Comparison of ENCODE assay signal across 8 cellular contexts in genomic region chr17:31494259-31495048, GRCh38.
DNase-seq lines count a peak whose midpoint lies in the region; ATAC-seq and TF ChIP-seq lines count a peak whose summit lies in the region.

No MANE protein-coding gene starts in this region.

- ATAC-seq in GM21423 (IDR thresholded peaks at IDR 0.05; ENCODE audit: unreplicated experiment): peak; percentile 35
- ATAC-seq in naive thymus-derived CD8-positive, alpha-beta T cell: peak; percentile 75 to 82

- H3K9me3 Mint-ChIP-seq in Calu3 (ENCODE audit: low read depth, unreplicated experiment): no peaks in the 10 kb centered on the region
- no peaks in the 10 kb centered on the region for H3K9me3 Mint-ChIP-seq in activated T-helper 1 cell treated with anti-CD3 and anti-CD28 coated beads, Interleukin-12 subunit alpha, Interleukin-12 subunit beta, Interleukin-2, Interleukin-4 antibody, amounts not matched to agents 30 ng/mL and 10 ng/mL and 1 ng/mL, durations not matched to agents 14 hours and 24 hours and 36 hours
- H3K9me3 Mint-ChIP-seq in naive thymus-derived CD8-positive, alpha-beta T cell: no peaks in the 10 kb centered on the region

- CTCF ChIA-PET in Calu3 (lab: Charles Lee): interaction anchor here (0.6 kb wide), 1 partner anchor 426 kb away, joined by 5 read pairs; no protein-coding TSS in a partner anchor

- no TSS peak for BruUV-seq in Calu3 (replicated peaks; lab: Mats Ljungman, UMichigan)

- peaks cover 3% of the 10 kb centered on the region for H3K36me3 Mint-ChIP-seq in Calu3 (ENCODE audit: insufficient read depth, unreplicated experiment)
- H3K36me3 Mint-ChIP-seq in activated T-helper 1 cell treated with anti-CD3 and anti-CD28 coated beads, Interleukin-12 subunit alpha, Interleukin-12 subunit beta, Interleukin-2, Interleukin-4 antibody, amounts not matched to agents 30 ng/mL and 10 ng/mL and 1 ng/mL, durations not matched to agents 14 hours and 24 hours and 36 hours (ENCODE audit: low read depth): peaks cover 5% of the 10 kb centered on the region
- peaks cover 0 to 3% (median 0%) of the 10 kb centered on the region in 3 donors for H3K36me3 Mint-ChIP-seq in naive thymus-derived CD8-positive, alpha-beta T cell

- TF ChIP-seq CTCF in Calu3 (IDR thresholded peaks at IDR 0.05; ENCODE audit: unreplicated experiment): no peak

- peak overlapping the region; percentile 66 for H3K27ac Mint-ChIP-seq in Calu3 (ENCODE audit: unreplicated experiment)
- H3K27ac Mint-ChIP-seq in activated T-helper 1 cell treated with anti-CD3 and anti-CD28 coated beads, Interleukin-12 subunit alpha, Interleukin-12 subunit beta, Interleukin-2, Interleukin-4 antibody, amounts not matched to agents 30 ng/mL and 10 ng/mL and 1 ng/mL, durations not matched to agents 14 hours and 24 hours and 36 hours: peak overlapping the region; percentile 91
- peak overlapping the region; percentile 93 to 99 (median 97) for H3K27ac Mint-ChIP-seq in naive thymus-derived CD8-positive, alpha-beta T cell

- intact Hi-C loops in Calu3 (cut with micrococcal nuclease; ENCODE audit: unreplicated experiment): no loop called here
- intact Hi-C loops in activated T-helper 1 cell treated with anti-CD3 and anti-CD28 coated beads, Interleukin-12 subunit alpha, Interleukin-12 subunit beta, Interleukin-2, Interleukin-4 antibody, amounts not matched to agents 30 ng/mL and 10 ng/mL and 1 ng/mL, durations not matched to agents 14 hours and 24 hours and 36 hours (cut with micrococcal nuclease): loop anchor here (1.0 to 5.0 kb wide), 3 partner anchors 14 to 363 kb away; partner anchors contain the start of gene COPRS

- no peak for DNase-seq in Calu3
- peak; percentile 65 to 73 for DNase-seq in NCI-H526 (lab: John Stamatoyannopoulos, UW)
- DNase-seq in activated T-helper 1 cell treated with anti-CD3 and anti-CD28 coated beads, Interleukin-12 subunit alpha, Interleukin-12 subunit beta, Interleukin-2, Interleukin-4 antibody, amounts not matched to agents 30 ng/mL and 10 ng/mL and 1 ng/mL, durations not matched to agents 14 hours and 24 hours and 36 hours (ENCODE audit: low spot score): peak; percentile 59
- peak in 9 of 10 donors; percentile 50 to 85 (median 57) for DNase-seq in naive thymus-derived CD8-positive, alpha-beta T cell
- DNase-seq in NCI-H446 treated with DMSO at 0.1 percent for 48 hours (lab: John Stamatoyannopoulos, UW): no peak
- no peak for DNase-seq in RKO (ENCODE audit: low spot score)
- DNase-seq in NCI-H510A treated with DMSO at 0.1 percent for 48 hours (lab: John Stamatoyannopoulos, UW): no peak

- POLR2A ChIA-PET in naive thymus-derived CD8-positive, alpha-beta T cell (lab: Charles Lee): interaction anchor here (0.5 to 10.1 kb wide), 4 partner anchors 12 to 175 kb away, joined by 3 to 264 read pairs (median 4); no protein-coding TSS in a partner anchor

- no peaks in the 10 kb centered on the region for H3K27me3 Mint-ChIP-seq in Calu3 (ENCODE audit: unreplicated experiment)
- no peaks in the 10 kb centered on the region for H3K27me3 Mint-ChIP-seq in activated T-helper 1 cell treated with anti-CD3 and anti-CD28 coated beads, Interleukin-12 subunit alpha, Interleukin-12 subunit beta, Interleukin-2, Interleukin-4 antibody, amounts not matched to agents 30 ng/mL and 10 ng/mL and 1 ng/mL, durations not matched to agents 14 hours and 24 hours and 36 hours (ENCODE audit: insufficient read depth)
- no peaks in the 10 kb centered on the region for H3K27me3 Mint-ChIP-seq in naive thymus-derived CD8-positive, alpha-beta T cell

- H3K4me1 Mint-ChIP-seq in Calu3 (ENCODE audit: low read depth, unreplicated experiment): peaks cover 52% of the 10 kb centered on the region
- H3K4me1 Mint-ChIP-seq in activated T-helper 1 cell treated with anti-CD3 and anti-CD28 coated beads, Interleukin-12 subunit alpha, Interleukin-12 subunit beta, Interleukin-2, Interleukin-4 antibody, amounts not matched to agents 30 ng/mL and 10 ng/mL and 1 ng/mL, durations not matched to agents 14 hours and 24 hours and 36 hours (ENCODE audit: low read depth): peaks cover 68% of the 10 kb centered on the region
- peaks cover 52 to 99% (median 98%) of the 10 kb centered on the region in 4 donors for H3K4me1 Mint-ChIP-seq in naive thymus-derived CD8-positive, alpha-beta T cell

- H3K4me3 Mint-ChIP-seq in Calu3 (ENCODE audit: low read depth, unreplicated experiment): no peak overlapping the region
- H3K4me3 Mint-ChIP-seq in activated T-helper 1 cell treated with anti-CD3 and anti-CD28 coated beads, Interleukin-12 subunit alpha, Interleukin-12 subunit beta, Interleukin-2, Interleukin-4 antibody, amounts not matched to agents 30 ng/mL and 10 ng/mL and 1 ng/mL, durations not matched to agents 14 hours and 24 hours and 36 hours: peak overlapping the region; percentile 67
- peak overlapping the region; percentile 45 to 93 (median 81) for H3K4me3 Mint-ChIP-seq in naive thymus-derived CD8-positive, alpha-beta T cell

Comparison
In these comparisons a context has a peak if more than half of its experiments do, and no peak if none do; other contexts are left out.
1. DNase-seq: peak in NCI-H526 (2 of 2), activated T-helper 1 cell treated with anti-CD3 and anti-CD28 coated beads, Interleukin-12 subunit alpha, Interleukin-12 subunit beta, Interleukin-2, Interleukin-4 antibody, amounts not matched to agents 30 ng/mL and 10 ng/mL and 1 ng/mL, durations not matched to agents 14 hours and 24 hours and 36 hours (single experiment) and naive thymus-derived CD8-positive, alpha-beta T cell (9 of 10); none in Calu3 (single experiment), NCI-H446 treated with DMSO at 0.1 percent for 48 hours (single experiment), RKO (single experiment) and NCI-H510A treated with DMSO at 0.1 percent for 48 hours (single experiment).
2. Peak in every context shown above with its lines, with median percentiles within 50 percentile points of each other: H3K27ac Mint-ChIP-seq.